In the genomic region with DNA sequence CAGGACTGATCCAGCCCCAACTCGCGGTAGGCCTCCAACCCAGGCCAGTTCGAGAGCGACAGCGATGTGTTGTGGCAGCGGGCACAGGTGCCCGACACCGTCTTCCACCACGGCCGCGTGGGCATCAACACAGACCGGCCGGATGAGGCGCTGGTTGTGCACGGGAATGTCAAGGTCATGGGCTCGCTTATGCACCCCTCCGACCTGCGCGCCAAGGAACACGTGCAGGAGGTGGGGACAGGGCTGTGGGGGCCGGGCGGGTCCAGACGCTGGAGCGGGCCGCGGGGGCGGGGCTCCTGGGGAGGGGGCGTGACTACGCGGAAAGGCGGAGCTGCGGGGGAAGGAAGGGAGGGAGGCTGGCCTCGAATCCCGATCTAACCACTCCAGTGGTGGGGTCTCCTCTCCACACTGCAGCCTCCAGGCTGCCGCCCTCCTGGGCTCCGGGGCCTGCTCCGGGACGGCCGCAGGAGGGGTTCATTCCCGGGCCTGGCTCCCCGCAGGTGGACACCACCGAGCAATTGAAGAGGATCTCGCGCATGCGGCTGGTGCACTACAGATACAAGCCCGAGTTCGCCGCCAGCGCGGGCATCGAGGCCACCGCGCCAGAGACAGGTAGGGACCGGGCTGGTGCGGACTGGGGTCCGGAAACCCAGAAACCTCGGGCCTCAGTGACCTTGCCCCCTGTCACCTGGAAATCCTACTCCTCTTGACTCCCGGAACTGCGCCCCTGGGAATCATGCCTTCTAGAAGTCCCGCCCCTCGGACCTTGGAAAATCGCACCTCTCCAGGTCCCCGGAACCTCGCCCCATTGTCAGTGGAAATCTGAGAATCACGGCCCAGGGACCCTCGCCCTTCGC, we compare ENCODE assay signal across 8 cellular contexts. TPM values are rescaled to one million over a fixed set of nuclear protein-coding genes. Genes with fewer than 3 reads are reported as not detected.
DNase-seq lines count a peak whose midpoint lies in the region; TF ChIP-seq lines count a peak whose summit lies in the region.

No MANE protein-coding gene starts in this region.

- H3K27ac ChIP-seq in GM23248, result no peak overlapping the region
- no peak overlapping the region for H3K27ac ChIP-seq in esophagus muscularis mucosa (replicated peaks in 1 of 4)

- no peak overlapping the region for H3K4me2 ChIP-seq in GM23248 (ENCODE audit: unreplicated experiment)

- no peaks in the 10 kb centered on the region for H3K36me3 ChIP-seq in GM23248 (ENCODE audit: low read depth)
- H3K36me3 ChIP-seq in esophagus muscularis mucosa, result peaks cover 0 to 7% (median 3%) of the 10 kb centered on the region in 4 donors

- H3K4me1 ChIP-seq in GM23248 (ENCODE audit: insufficient read depth) (no peaks in the 10 kb centered on the region), esophagus muscularis mucosa (peaks cover 9 to 15% (median 13%) of the 10 kb centered on the region in 4 donors)

- DNase-seq in GM23248, result peak; percentile 47
- DNase-seq in activated CD8-positive, alpha-beta memory T cell treated with anti-CD3 and anti-CD28 coated beads, Interleukin-2, amount 50 U/mL, for 48 hours, result peak; percentile 75
- no peak for DNase-seq in esophagus muscularis mucosa (ENCODE audit: extremely low spot score)
- DNase-seq in stimulated activated CD4-positive, alpha-beta T cell treated with anti-CD3 and anti-CD28 coated beads, Interleukin-15, amount 100 ng/mL, for 24 hours, result peak; percentile 74
- no peak for DNase-seq in DMS53 (lab: John Stamatoyannopoulos, UW)
- DNase-seq in SHP77 (lab: John Stamatoyannopoulos, UW), result no peak
- no peak for DNase-seq in ACHN
- no peak for DNase-seq in NCI-H1417 treated with DMSO at 0.1 percent for 48 hours (lab: John Stamatoyannopoulos, UW)

- no peaks in the 10 kb centered on the region for H4K20me1 ChIP-seq in GM23248 (ENCODE audit: insufficient read depth)

- intact Hi-C loops in esophagus muscularis mucosa (cut with DNase I), result no loop called here

- TF ChIP-seq POLR2A in esophagus muscularis mucosa (IDR thresholded peaks at IDR 0.05; ENCODE audit: low read depth), result no peak

- TF ChIP-seq CTCF in esophagus muscularis mucosa (IDR thresholded peaks at IDR 0.05), result no peak

- H3K4me3 ChIP-seq in GM23248 (no peak overlapping the region; the same call in 1 of the 2 replicates), esophagus muscularis mucosa (peak overlapping the region; percentile 24 to 46 (median 38))

- H3K9me3 ChIP-seq in GM23248 (ENCODE audit: low read depth) (no peaks in the 10 kb centered on the region), esophagus muscularis mucosa (no peaks in the 10 kb centered on the region)

- no peaks in the 10 kb centered on the region for H3K9me2 ChIP-seq in GM23248 (ENCODE audit: insufficient read depth)

- no peaks in the 10 kb centered on the region for H3K79me2 ChIP-seq in GM23248 (ENCODE audit: insufficient read depth)

- no peak overlapping the region for H3K9ac ChIP-seq in GM23248

- no peaks in the 10 kb centered on the region for H3K27me3 ChIP-seq in GM23248 (replicated peaks; ENCODE audit: insufficient read depth)
- H3K27me3 ChIP-seq in esophagus muscularis mucosa, result peaks cover 0 to 7% (median 0%) of the 10 kb centered on the region in 4 donors

- 24 to 43% methylated on average over 42 to 58 of the region's 67 CpGs for WGBS in GM23248 (ENCODE audit: low coverage in 1 of 2, low lambda C conversion rate in 2 of 2, missing lambda C conversion rate in 2 of 2), 2 experiments
- WGBS in esophagus muscularis mucosa, result 56% methylated on average over 22 of the region's 67 CpGs

- in situ Hi-C loops in GM23248 (cut with MboI) (no loop called here), ACHN (cut with HindIII; ENCODE audit: low pct_ligation_motif_present, low pct_unique_long_range_greater_than_20kb, low sequenced_read_pairs) (no loop called here)

- no peak overlapping the region for H2AFZ ChIP-seq in GM23248

- TF ChIP-seq EP300 in esophagus muscularis mucosa (IDR thresholded peaks at IDR 0.05), result no peak

- no peaks in the 10 kb centered on the region for H3F3A ChIP-seq in GM23248 (ENCODE audit: insufficient read depth)

RNA-seq across cellular contexts. Expression of a gene that starts 14.9 kb away (rescaled TPM):
- total RNA-seq in GM23248 (2014; rRNA removed; shearing (Covaris generic)), result 28.5 and 72.8 TPM in 2 replicates
- 258 and 259 TPM in 2 replicates for polyA plus RNA-seq in GM23248 (2016; fragmentation: Nextera tagmentation; extraction: Ambion mirVana)
- total RNA-seq in esophagus muscularis mucosa, result 10 to 100 TPM; 34.5 to 48.2 (median 43.8) TPM

RNA-seq across cellular contexts. Expression of a gene that starts 15.2 kb away (rescaled TPM):
- 29.0 and 29.2 TPM in 2 replicates for total RNA-seq in GM23248 (2014; rRNA removed; shearing (Covaris generic))
- polyA plus RNA-seq in GM23248 (2016; fragmentation: Nextera tagmentation; extraction: Ambion mirVana), result 29.1 and 31.5 TPM in 2 replicates
- 10 to 100 TPM in 1 of 4 donors, 1 to 10 TPM in 3; 5.0 to 10.2 (median 7.5) TPM for total RNA-seq in esophagus muscularis mucosa

RNA-seq across cellular contexts. Expression of a gene that starts 25.0 kb away (rescaled TPM):
- not detected in 2 replicates for total RNA-seq in GM23248 (2014; rRNA removed; shearing (Covaris generic))
- 0.05 and 0.16 TPM in 2 replicates for polyA plus RNA-seq in GM23248 (2016; fragmentation: Nextera tagmentation; extraction: Ambion mirVana)
- total RNA-seq in esophagus muscularis mucosa, result under 1 TPM; under 0.01 to 0.71 (median 0.40) TPM

RNA-seq across cellular contexts. Expression of a gene that starts 39.3 kb away (rescaled TPM):
- total RNA-seq in GM23248 (2014; rRNA removed; shearing (Covaris generic)), result 12.9 and 44.9 TPM in 2 replicates
- polyA plus RNA-seq in GM23248 (2016; fragmentation: Nextera tagmentation; extraction: Ambion mirVana), result 19.7 and 21.6 TPM in 2 replicates
- 10 to 100 TPM; 20.2 to 26.0 (median 23.8) TPM for total RNA-seq in esophagus muscularis mucosa

RNA-seq across cellular contexts. Expression of a gene that starts 50.6 kb away (rescaled TPM):
- total RNA-seq in GM23248 (2014; rRNA removed; shearing (Covaris generic)), result 5.2 and 7.7 TPM in 2 replicates
- 5.5 and 6.3 TPM in 2 replicates for polyA plus RNA-seq in GM23248 (2016; fragmentation: Nextera tagmentation; extraction: Ambion mirVana)
- total RNA-seq in esophagus muscularis mucosa, result 10 to 100 TPM; 15.9 to 32.8 (median 28.0) TPM

Comparison
In these comparisons a context has a peak if more than half of its experiments do, and no peak if none do; other contexts are left out.
1. DNase-seq: peak in GM23248 (single experiment), activated CD8-positive, alpha-beta memory T cell treated with anti-CD3 and anti-CD28 coated beads, Interleukin-2, amount 50 U/mL, for 48 hours (single experiment) and stimulated activated CD4-positive, alpha-beta T cell treated with anti-CD3 and anti-CD28 coated beads, Interleukin-15, amount 100 ng/mL, for 24 hours (single experiment); none in esophagus muscularis mucosa (single experiment), DMS53 (single experiment), SHP77 (0 of 2), ACHN (single experiment) and NCI-H1417 treated with DMSO at 0.1 percent for 48 hours (single experiment).